In genomic region chr1:109794319-109795132, GRCh38 we compare ENCODE assay signal across 12 cellular contexts. TPM values are rescaled to one million over a fixed set of nuclear protein-coding genes. Genes with fewer than 3 reads are reported as not detected.
A peak's percentile ranks its signal among the peaks of the same experiment; 100 is the strongest.
DNase-seq lines count a peak whose midpoint lies in the region; ATAC-seq, FAIRE-seq and TF ChIP-seq lines count a peak whose summit lies in the region.
"Had no signal": no experiment of that assay in that cellular context is flagged by ENCODE, and none has a peak within 500 bp of the region (broad histone marks: within the 10 kb centered on the region; RNA-seq: fewer than 3 reads in every experiment).

No MANE protein-coding gene starts in this region.

- no peak overlapping the region for H2AFZ ChIP-seq in HepG2 (ENCODE audit: low read length)

- no peaks in the 10 kb centered on the region for H3K27me3 ChIP-seq in HepG2 (ENCODE audit: control insufficient read depth in 1 of 2, insufficient read depth in 2 of 2, low read length in 2 of 2)
- no peaks in the 10 kb centered on the region for H3K27me3 ChIP-seq in left lung
- H3K27me3 ChIP-seq: BLaER1, vagina had no signal

- no peaks in the 10 kb centered on the region for H3K9me3 ChIP-seq in HepG2 (ENCODE audit: low read length)
- H3K9me3 ChIP-seq in left lung = no peaks in the 10 kb centered on the region
- H3K9me3 ChIP-seq: BLaER1, vagina had no signal

- TF ChIP-seq POLR2A in HepG2 (IDR thresholded peaks at IDR 0.05; ENCODE audit: insufficient read depth in 1 of 2, low read depth in 2 of 2, low read length in 2 of 2) = no peak

- no peak overlapping the region for H3K27ac ChIP-seq in HepG2 (ENCODE audit: extremely low read length, insufficient read depth, low read length)
- no peak overlapping the region for H3K27ac ChIP-seq in left lung
- H3K27ac ChIP-seq: vagina had no signal

- H3K27ac Mint-ChIP-seq in nephron progenitor cell = no peak overlapping the region

- H3K4me1 Mint-ChIP-seq in nephron progenitor cell = peaks cover 60% of the 10 kb centered on the region

- whole genome bisulfite sequencing in HepG2 (ENCODE audit: low lambda C conversion rate) = 50% methylated on average over 16 of the region's 19 CpGs

- peaks cover 5% of the 10 kb centered on the region for H3K27me3 Mint-ChIP-seq in nephron progenitor cell (ENCODE audit: low read depth, poor library complexity)

- peak; percentile 18 for FAIRE-seq in HepG2 (lab: Jason Lieb, UNC)

- H3K4me1 ChIP-seq in HepG2 (ENCODE audit: insufficient read depth, low read length) (peaks cover 57% of the 10 kb centered on the region), left lung (peaks cover 28 to 64% of the 10 kb centered on the region in 2 donors)

- no peaks in the 10 kb centered on the region for H3K9me3 Mint-ChIP-seq in nephron progenitor cell

- CTCF ChIA-PET in HepG2 (lab: Yijun Ruan, JAX; ENCODE audit: low intra/inter-chr PET ratio, low total read pairs) = no interaction called here

- no TSS peak for BruUV-seq in HepG2 (replicated peaks; lab: Mats Ljungman, UMichigan)

- H3K9ac ChIP-seq in HepG2 (ENCODE audit: insufficient read depth, low read depth, low read length) = no peak overlapping the region
- H3K9ac ChIP-seq: BLaER1 had no signal

- DNase-seq in Right ventricle myocardium superior = no peak
- DNase-seq in Right ventricle myocardium inferior (ENCODE audit: missing footprints) = no peak
- peak; percentile 14 for DNase-seq in activated CD8-positive, alpha-beta memory T cell treated with anti-CD3 and anti-CD28 coated beads, Interleukin-2, amount 50 U/mL, for 4 hours
- peak; percentile 29 for DNase-seq in HepG2 (ENCODE audit: low spot score)
- peak; percentile 35 for DNase-seq in ureter (ENCODE audit: low spot score)
- DNase-seq in nephron progenitor cell = no peak
- DNase-seq in left lung = no peak
- DNase-seq: SIG-M5 had no signal

- TF ChIP-seq CTCF in HepG2 (CRISPR knock-in tag; IDR thresholded peaks at IDR 0.05) (no peak), nephron progenitor cell (IDR thresholded peaks at IDR 0.05) (no peak), left lung (IDR thresholded peaks at IDR 0.05) (no peak)

- no peaks in the 10 kb centered on the region for H3K36me3 Mint-ChIP-seq in nephron progenitor cell (ENCODE audit: low read depth)

- peak; percentile 9 for ATAC-seq in Right ventricle myocardium superior (ENCODE audit: poor library complexity)
- no peak for ATAC-seq in Right ventricle myocardium inferior
- no peak for ATAC-seq in HepG2
- no peak for ATAC-seq in HG02571 (IDR thresholded peaks at IDR 0.05; ENCODE audit: unreplicated experiment)
- ATAC-seq in left lung = no peak

- H3K36me3 ChIP-seq in HepG2 (replicated peaks in 1 of 2; ENCODE audit: control insufficient read depth in 1 of 2, insufficient read depth in 2 of 2, low read length in 2 of 2) (no peaks in the 10 kb centered on the region), left lung (no peaks in the 10 kb centered on the region)
- H3K36me3 ChIP-seq: BLaER1, vagina had no signal

- TF ChIP-seq EP300 in HepG2 (IDR thresholded peaks at IDR 0.05; ENCODE audit: low read depth in 2 of 2, low read length in 2 of 2) (no peak), HepG2 (CRISPR knock-in tag; IDR thresholded peaks at IDR 0.05; ENCODE audit: borderline replicate concordance) (no peak)

- POLR2A ChIA-PET in HepG2 (lab: Yijun Ruan, JAX) = no interaction called here

- in situ Hi-C loops in HepG2 (cut with HindIII; ENCODE audit: extremely low pct_ligation_motif_present, low pct_unique_long_range_greater_than_20kb) = no loop called here

- H3K4me3 Mint-ChIP-seq in nephron progenitor cell = no peak overlapping the region

- no peak overlapping the region; a peak in 1 of 6 replicates for H3K4me3 ChIP-seq in HepG2 (replicated peaks in 1 of 3; ENCODE audit: insufficient read depth in 1 of 3, low read depth in 2 of 3, low read length in 3 of 3)
- no peak overlapping the region for H3K4me3 ChIP-seq in left lung
- H3K4me3 ChIP-seq: BLaER1, vagina had no signal

- no peaks in the 10 kb centered on the region for H4K20me1 ChIP-seq in HepG2 (ENCODE audit: insufficient read depth, low read length)
- H4K20me1 ChIP-seq: BLaER1 had no signal

- peak overlapping the region; percentile 43; the same call in 1 of the 2 replicates for H3K4me2 ChIP-seq in HepG2 (ENCODE audit: low read depth, low read length)

- no peaks in the 10 kb centered on the region for H3K79me2 ChIP-seq in HepG2 (ENCODE audit: insufficient read depth, low read length)

- TF ChIP-seq RAD21 in HepG2 (CRISPR knock-in tag; IDR thresholded peaks at IDR 0.05) = no peak

- intact Hi-C loops in Right ventricle myocardium superior (cut with DNase I) (no loop called here), Right ventricle myocardium inferior (cut with DNase I) (loop anchor here (5.0 kb wide), 1 partner anchor 118 kb away; the partner anchor contains the start of gene CSF1), HepG2 (cut with micrococcal nuclease; ENCODE audit: unreplicated experiment) (loop anchor here (5.0 kb wide), 2 partner anchors 118 to 188 kb away; partner anchors contain the start of genes AHCYL1 and CSF1), left lung (cut with DNase I) (loop anchor here in 1 of 2 donors (5.0 to 10.0 kb wide), 2 partner anchors 120 to 188 kb away; partner anchors contain the start of genes AHCYL1 and CSF1)

TF ChIP-seq in HepG2, 621 proteins besides CTCF, POLR2A, EP300 and RAD21:
- TF ChIP-seq PHF5A (CRISPR knock-in tag; IDR thresholded peaks at IDR 0.05; ENCODE audit: low read depth, unreplicated experiment) (no peak), ZKSCAN8 (CRISPR knock-in tag; IDR thresholded peaks at IDR 0.05; ENCODE audit: borderline replicate concordance) (0 out of 2 replicates have a peak, but pooled peaks have one; percentile 60), MIXL1 (CRISPR knock-in tag; IDR thresholded peaks at IDR 0.05) (no peak), ZNF263 (CRISPR knock-in tag; IDR thresholded peaks at IDR 0.05) (peak; percentile 58; the same call in 1 of the 2 replicates)
TF ChIP-seq in HepG2: peak in this region for 2.

RNA-seq across cellular contexts. Expression of gene EPS8L3, which starts 30.8 kb away (rescaled TPM):
- total RNA-seq in Right ventricle myocardium superior = not detected
- total RNA-seq in Right ventricle myocardium inferior = not detected
- 7.6 and 18.2 TPM in 2 replicates for total RNA-seq in HepG2 (2016; rRNA removed; fragmentation: Illumina TruSeq; extraction: Trizol)
- total RNA-seq in HepG2 (2016; cell fraction: cytosol; rRNA removed; fragmentation: Illumina TruSeq; extraction: Trizol; ENCODE audit: low read depth) = 3.1 and 3.5 TPM in 2 replicates
- 6.3 and 18.1 TPM in 2 replicates for total RNA-seq in HepG2 (2016; cell fraction: insoluble cytoplasmic fraction; rRNA removed; fragmentation: Illumina TruSeq; extraction: Trizol)
- 4.6 and 5.1 TPM in 2 replicates for total RNA-seq in HepG2 (2016; cell fraction: membrane; rRNA removed; fragmentation: Illumina TruSeq; extraction: Trizol)
- total RNA-seq in HepG2 (2016; cell fraction: nucleus; rRNA removed; fragmentation: Illumina TruSeq; extraction: Trizol) = 21.5 and 27.6 TPM in 2 replicates
- polyA plus RNA-seq in HepG2 (2011; rRNA removed) = 106 and 127 TPM in 2 replicates
- 24.6 and 30.4 TPM in 2 replicates for polyA plus RNA-seq in HepG2 (2011; cell fraction: cytosol; rRNA removed)
- 854 and 1,047 TPM in 2 replicates for polyA plus RNA-seq in HepG2 (2011; cell fraction: nucleus; rRNA removed)
- polyA plus RNA-seq in HepG2 (2012) = 79.1 and 95.8 TPM in 2 replicates
- polyA plus RNA-seq in HepG2 (2016; cell fraction: cytosol; fragmentation: Illumina TruSeq; extraction: Trizol; ENCODE audit: low read depth) = 3.0 and 3.7 TPM in 2 replicates
- 11.9 and 13.8 TPM in 2 replicates for polyA plus RNA-seq in HepG2 (2016; cell fraction: insoluble cytoplasmic fraction; fragmentation: Illumina TruSeq; extraction: Trizol; ENCODE audit: low read depth)
- 4.6 and 5.0 TPM in 2 replicates for polyA plus RNA-seq in HepG2 (2016; cell fraction: membrane; fragmentation: Illumina TruSeq; extraction: Trizol; ENCODE audit: low read depth)
- polyA plus RNA-seq in HepG2 (2016; cell fraction: nucleus; fragmentation: Illumina TruSeq; extraction: Trizol; ENCODE audit: insufficient read depth, low read depth) = 139 and 140 TPM in 2 replicates
- 2.2 and 43.5 TPM in 2 replicates for polyA minus RNA-seq in HepG2 (2011; rRNA and poly(A)+ RNA removed; ENCODE audit: low replicate concordance)
- 15.7 and 17.0 TPM in 2 replicates for polyA minus RNA-seq in HepG2 (2011; cell fraction: cytosol; rRNA and poly(A)+ RNA removed)
- 107 and 127 TPM in 2 replicates for polyA minus RNA-seq in HepG2 (2011; cell fraction: nucleus; rRNA and poly(A)+ RNA removed)
- total RNA-seq in ureter = 0.55 TPM
- not detected for total RNA-seq in left lung
- total RNA-seq: endothelial cell of umbilical vein, vagina had no signal
- polyA plus RNA-seq: endothelial cell of umbilical vein had no signal

RNA-seq across cellular contexts. Expression of gene GSTM3, which starts 53.7 kb away (rescaled TPM):
- total RNA-seq in Right ventricle myocardium superior = 112 TPM
- 121 TPM for total RNA-seq in Right ventricle myocardium inferior
- total RNA-seq in HepG2 (2016; rRNA removed; fragmentation: Illumina TruSeq; extraction: Trizol) = 127 and 150 TPM in 2 replicates
- 35.2 and 40.3 TPM in 2 replicates for total RNA-seq in HepG2 (2016; cell fraction: cytosol; rRNA removed; fragmentation: Illumina TruSeq; extraction: Trizol; ENCODE audit: low read depth)
- total RNA-seq in HepG2 (2016; cell fraction: insoluble cytoplasmic fraction; rRNA removed; fragmentation: Illumina TruSeq; extraction: Trizol) = 127 and 162 TPM in 2 replicates
- 35.2 and 39.0 TPM in 2 replicates for total RNA-seq in HepG2 (2016; cell fraction: membrane; rRNA removed; fragmentation: Illumina TruSeq; extraction: Trizol)
- total RNA-seq in HepG2 (2016; cell fraction: nucleus; rRNA removed; fragmentation: Illumina TruSeq; extraction: Trizol) = 49.3 and 64.9 TPM in 2 replicates
- polyA plus RNA-seq in HepG2 (2011; rRNA removed) = 124 and 142 TPM in 2 replicates
- 105 and 126 TPM in 2 replicates for polyA plus RNA-seq in HepG2 (2011; cell fraction: cytosol; rRNA removed)
- polyA plus RNA-seq in HepG2 (2011; cell fraction: nucleus; rRNA removed) = 39.2 and 41.5 TPM in 2 replicates
- 102 and 104 TPM in 2 replicates for polyA plus RNA-seq in HepG2 (2012)
- polyA plus RNA-seq in HepG2 (2016; cell fraction: cytosol; fragmentation: Illumina TruSeq; extraction: Trizol; ENCODE audit: low read depth) = 37.0 and 38.1 TPM in 2 replicates
- polyA plus RNA-seq in HepG2 (2016; cell fraction: insoluble cytoplasmic fraction; fragmentation: Illumina TruSeq; extraction: Trizol; ENCODE audit: low read depth) = 128 and 138 TPM in 2 replicates
- 28.9 and 29.1 TPM in 2 replicates for polyA plus RNA-seq in HepG2 (2016; cell fraction: membrane; fragmentation: Illumina TruSeq; extraction: Trizol; ENCODE audit: low read depth)
- 66.5 and 79.1 TPM in 2 replicates for polyA plus RNA-seq in HepG2 (2016; cell fraction: nucleus; fragmentation: Illumina TruSeq; extraction: Trizol; ENCODE audit: insufficient read depth, low read depth)
- 34.6 and 95.6 TPM in 2 replicates for polyA minus RNA-seq in HepG2 (2011; rRNA and poly(A)+ RNA removed; ENCODE audit: low replicate concordance)
- polyA minus RNA-seq in HepG2 (2011; cell fraction: cytosol; rRNA and poly(A)+ RNA removed) = 31.6 and 39.1 TPM in 2 replicates
- 15.7 and 24.2 TPM in 2 replicates for polyA minus RNA-seq in HepG2 (2011; cell fraction: nucleus; rRNA and poly(A)+ RNA removed)
- 55.6 TPM for total RNA-seq in ureter
- total RNA-seq in left lung = 10 to 100 TPM; 13.8 to 30.9 TPM

Comparison
In these comparisons a context has a peak if more than half of its experiments do, and no peak if none do; other contexts are left out.
1. DNase-seq: peak in activated CD8-positive, alpha-beta memory T cell treated with anti-CD3 and anti-CD28 coated beads, Interleukin-2, amount 50 U/mL, for 4 hours (single experiment), HepG2 (single experiment) and ureter (single experiment); none in Right ventricle myocardium superior (single experiment), Right ventricle myocardium inferior (single experiment), nephron progenitor cell (single experiment) and left lung (0 of 2).